ENCODE assay signal across 19 cellular contexts in genomic region chr9:127907867-127908659, GRCh38. TPM values are rescaled to one million over a fixed set of nuclear protein-coding genes. Genes with fewer than 3 reads are reported as not detected.
DNase-seq lines count a peak whose midpoint lies in the region; ATAC-seq and TF ChIP-seq lines count a peak whose summit lies in the region.
"Had no signal": no experiment of that assay in that cellular context is flagged by ENCODE, and none has a peak within 500 bp of the region (broad histone marks: within the 10 kb centered on the region; RNA-seq: fewer than 3 reads in every experiment).

No MANE protein-coding gene starts in this region.

- no peaks in the 10 kb centered on the region for H3K9me3 Mint-ChIP-seq in activated CD8-positive, alpha-beta memory T cell treated with anti-CD3 and anti-CD28 coated beads, Interleukin-2, amount 10 ng/mL, durations not matched to agents 7 days and 5 days (ENCODE audit: low read depth)
- H3K9me3 Mint-ChIP-seq in activated CD4-positive, alpha-beta memory T cell treated with anti-CD3 and anti-CD28 coated beads for 36 hours, result no peaks in the 10 kb centered on the region
- no peaks in the 10 kb centered on the region for H3K9me3 Mint-ChIP-seq in effector memory CD8-positive, alpha-beta T cell
- H3K9me3 Mint-ChIP-seq: H9 had no signal

- H3K27ac ChIP-seq in testis, result peak overlapping the region; percentile 68 to 71
- H3K27ac ChIP-seq: C4-2B had no signal

- WGBS in testis, 2 donors, result 84 to 88% methylated on average over 21 to 34 of the region's 35 CpGs

- no peak for ATAC-seq in activated CD8-positive, alpha-beta memory T cell treated with anti-CD3 and anti-CD28 coated beads, Interleukin-2, amount 10 ng/mL, durations not matched to agents 7 days and 5 days
- no peak for ATAC-seq in effector memory CD8-positive, alpha-beta T cell (replicated peaks)
- ATAC-seq: Right ventricle myocardium inferior had no signal

- intact Hi-C loops in activated CD4-positive, alpha-beta memory T cell treated with anti-CD3 and anti-CD28 coated beads for 36 hours (cut with micrococcal nuclease), result no loop called here
- intact Hi-C loops in testis (cut with DNase I; ENCODE audit: low total_unique reads), result no loop called here

- H3K4me3 Mint-ChIP-seq in activated CD8-positive, alpha-beta memory T cell treated with anti-CD3 and anti-CD28 coated beads, Interleukin-2, amount 10 ng/mL, durations not matched to agents 7 days and 5 days, result no peak overlapping the region
- no peak overlapping the region for H3K4me3 Mint-ChIP-seq in activated CD4-positive, alpha-beta memory T cell treated with anti-CD3 and anti-CD28 coated beads for 36 hours
- peak overlapping the region in 1 of 2 donors; percentile 36 for H3K4me3 Mint-ChIP-seq in effector memory CD8-positive, alpha-beta T cell

- no peaks in the 10 kb centered on the region for H3K27me3 Mint-ChIP-seq in activated CD8-positive, alpha-beta memory T cell treated with anti-CD3 and anti-CD28 coated beads, Interleukin-2, amount 10 ng/mL, durations not matched to agents 7 days and 5 days
- H3K27me3 Mint-ChIP-seq in activated CD4-positive, alpha-beta memory T cell treated with anti-CD3 and anti-CD28 coated beads for 36 hours, result no peaks in the 10 kb centered on the region
- no peaks in the 10 kb centered on the region for H3K27me3 Mint-ChIP-seq in effector memory CD8-positive, alpha-beta T cell

- TF ChIP-seq CTCF in testis (IDR thresholded peaks at IDR 0.05), result no peak

- peaks cover 41% of the 10 kb centered on the region for H3K36me3 Mint-ChIP-seq in activated CD8-positive, alpha-beta memory T cell treated with anti-CD3 and anti-CD28 coated beads, Interleukin-2, amount 10 ng/mL, durations not matched to agents 7 days and 5 days
- peaks cover 24% of the 10 kb centered on the region for H3K36me3 Mint-ChIP-seq in activated CD4-positive, alpha-beta memory T cell treated with anti-CD3 and anti-CD28 coated beads for 36 hours
- peaks cover 59% of the 10 kb centered on the region for H3K36me3 Mint-ChIP-seq in effector memory CD8-positive, alpha-beta T cell (ENCODE audit: insufficient read depth)

- no peaks in the 10 kb centered on the region for H3K9me3 ChIP-seq in testis

- TF ChIP-seq POLR2A in testis (IDR thresholded peaks at IDR 0.05), result no peak

- H3K27ac Mint-ChIP-seq in activated CD8-positive, alpha-beta memory T cell treated with anti-CD3 and anti-CD28 coated beads, Interleukin-2, amount 10 ng/mL, durations not matched to agents 7 days and 5 days, result peak overlapping the region; percentile 77
- H3K27ac Mint-ChIP-seq in activated CD4-positive, alpha-beta memory T cell treated with anti-CD3 and anti-CD28 coated beads for 36 hours, result peak overlapping the region; percentile 54
- H3K27ac Mint-ChIP-seq in effector memory CD8-positive, alpha-beta T cell, result peak overlapping the region; percentile 99 to 100
- H3K27ac Mint-ChIP-seq: H9 had no signal

- CTCF ChIA-PET in activated CD8-positive, alpha-beta memory T cell treated with anti-CD3 and anti-CD28 coated beads, Interleukin-2, amount 10 ng/mL, durations not matched to agents 7 days and 5 days (lab: Charles Lee), result interaction anchor here (6.7 kb wide), 1 partner anchor 13 kb away, joined by 34 read pairs; no protein-coding TSS in a partner anchor
- CTCF ChIA-PET in activated CD4-positive, alpha-beta memory T cell treated with anti-CD3 and anti-CD28 coated beads for 36 hours (lab: Charles Lee), result no interaction called here

- POLR2A ChIA-PET in activated CD4-positive, alpha-beta memory T cell treated with anti-CD3 and anti-CD28 coated beads for 36 hours (lab: Charles Lee), result no interaction called here

- no peaks in the 10 kb centered on the region for H3K36me3 ChIP-seq in testis (ENCODE audit: low read depth, missing control alignments)

- no peak for DNase-seq in activated CD8-positive, alpha-beta memory T cell treated with anti-CD3 and anti-CD28 coated beads, Interleukin-2, amount 10 ng/mL, durations not matched to agents 7 days and 5 days
- no peak for DNase-seq in activated CD8-positive, alpha-beta memory T cell treated with anti-CD3 and anti-CD28 coated beads, Interleukin-2, amount 50 U/mL, for 4 hours
- no peak for DNase-seq in activated CD4-positive, alpha-beta memory T cell treated with anti-CD3 and anti-CD28 coated beads for 36 hours
- no peak for DNase-seq in effector memory CD8-positive, alpha-beta T cell
- DNase-seq in testis (no peak), HK-2 (ENCODE audit: unreplicated experiment) (no peak)
- no peak for DNase-seq in activated CD4-positive, CD25-positive, alpha-beta regulatory T cell (lab: John Stamatoyannopoulos, UW)
- DNase-seq in stimulated activated naive CD4-positive, alpha-beta T cell (lab: John Stamatoyannopoulos, UW), result no peak
- DNase-seq: activated effector memory CD4-positive, alpha-beta T cell treated with anti-CD3 and anti-CD28 coated beads, Interleukin-2, amount 50 U/mL, for 16 hours; DMS53; H9; islet precursor cell; NCI-H1417 treated with DMSO at 0.1 percent for 48 hours; NCI-H2171; NCI-H69; stimulated activated CD4-positive, alpha-beta T cell treated with anti-CD3 and anti-CD28 coated beads, Interleukin-2, amount 100 ng/mL, for 24 hours; SW 1271 had no signal

- peaks cover 46% of the 10 kb centered on the region for H3K4me1 ChIP-seq in testis

- H3K27me3 ChIP-seq in testis, result no peaks in the 10 kb centered on the region

- H3K4me1 Mint-ChIP-seq in activated CD8-positive, alpha-beta memory T cell treated with anti-CD3 and anti-CD28 coated beads, Interleukin-2, amount 10 ng/mL, durations not matched to agents 7 days and 5 days, result peaks cover 73% of the 10 kb centered on the region
- H3K4me1 Mint-ChIP-seq in activated CD4-positive, alpha-beta memory T cell treated with anti-CD3 and anti-CD28 coated beads for 36 hours (ENCODE audit: low read depth), result peaks cover 45% of the 10 kb centered on the region
- H3K4me1 Mint-ChIP-seq in effector memory CD8-positive, alpha-beta T cell (ENCODE audit: low read depth in 2 of 2), result peaks cover 40 to 45% of the 10 kb centered on the region in 2 donors

- H3K4me3 ChIP-seq in testis, result no peak overlapping the region

RNA-seq across cellular contexts. Expression of gene ST6GALNAC6, which starts 8.7 kb away (rescaled TPM):
- total RNA-seq in activated CD8-positive, alpha-beta memory T cell treated with anti-CD3 and anti-CD28 coated beads, Interleukin-2, amount 10 ng/mL, durations not matched to agents 7 days and 5 days, result 10 to 100 TPM; 75.7 to 93.5 TPM
- 10 to 100 TPM; 50.1 to 53.8 TPM for total RNA-seq in activated CD4-positive, alpha-beta memory T cell treated with anti-CD3 and anti-CD28 coated beads for 36 hours
- total RNA-seq in testis, result 10 to 100 TPM; 46.3 to 70.3 TPM
- 43.0 TPM for polyA plus RNA-seq in testis (ENCODE audit: insufficient read depth, low read depth, low replicate concordance)

RNA-seq across cellular contexts. Expression of gene ST6GALNAC4, which starts 8.8 kb away (rescaled TPM):
- total RNA-seq in activated CD8-positive, alpha-beta memory T cell treated with anti-CD3 and anti-CD28 coated beads, Interleukin-2, amount 10 ng/mL, durations not matched to agents 7 days and 5 days, result 10 to 100 TPM; 64.7 to 71.4 TPM
- total RNA-seq in activated CD4-positive, alpha-beta memory T cell treated with anti-CD3 and anti-CD28 coated beads for 36 hours, result 10 to 100 TPM; 21.2 to 23.5 TPM
- 10 to 100 TPM; 18.8 to 24.7 TPM for total RNA-seq in testis
- polyA plus RNA-seq in testis (ENCODE audit: insufficient read depth, low read depth, low replicate concordance), result 10.3 TPM

RNA-seq across cellular contexts. Expression of gene PIP5KL1, which starts 22.5 kb away (rescaled TPM):
- 1 to 10 TPM; 1.8 to 2.6 TPM for total RNA-seq in activated CD8-positive, alpha-beta memory T cell treated with anti-CD3 and anti-CD28 coated beads, Interleukin-2, amount 10 ng/mL, durations not matched to agents 7 days and 5 days
- 1 to 10 TPM in 1 of 2 experiments, under 1 TPM in 1; 0.94 to 2.9 TPM for total RNA-seq in activated CD4-positive, alpha-beta memory T cell treated with anti-CD3 and anti-CD28 coated beads for 36 hours
- 10 to 100 TPM in 1 of 2 donors, 1 to 10 TPM in 1; 8.4 to 10.2 TPM for total RNA-seq in testis
- polyA plus RNA-seq in testis (ENCODE audit: insufficient read depth, low read depth, low replicate concordance), result 3.9 TPM
- total RNA-seq: Right ventricle myocardium inferior had no signal

RNA-seq across cellular contexts. Expression of gene DPM2, which starts 29.6 kb away (rescaled TPM):
- 10 to 100 TPM; 51.4 to 53.5 TPM for total RNA-seq in activated CD8-positive, alpha-beta memory T cell treated with anti-CD3 and anti-CD28 coated beads, Interleukin-2, amount 10 ng/mL, durations not matched to agents 7 days and 5 days
- 10 to 100 TPM; 41.5 to 42.0 TPM for total RNA-seq in activated CD4-positive, alpha-beta memory T cell treated with anti-CD3 and anti-CD28 coated beads for 36 hours
- total RNA-seq in testis, result 10 to 100 TPM; 33.5 to 36.4 TPM
- 46.6 TPM for polyA plus RNA-seq in testis (ENCODE audit: insufficient read depth, low read depth, low replicate concordance)

RNA-seq across cellular contexts. Expression of gene AK1, which starts 30.6 kb away (rescaled TPM):
- 10 to 100 TPM; 33.6 to 34.3 TPM for total RNA-seq in activated CD8-positive, alpha-beta memory T cell treated with anti-CD3 and anti-CD28 coated beads, Interleukin-2, amount 10 ng/mL, durations not matched to agents 7 days and 5 days
- 10 to 100 TPM; 27.7 to 28.5 TPM for total RNA-seq in activated CD4-positive, alpha-beta memory T cell treated with anti-CD3 and anti-CD28 coated beads for 36 hours
- total RNA-seq in testis, result 100 to 1,000 TPM in 1 of 2 donors, 10 to 100 TPM in 1; 86.7 to 103 TPM
- polyA plus RNA-seq in testis (ENCODE audit: insufficient read depth, low read depth, low replicate concordance), result 154 TPM
